18 cellular contexts compared by ENCODE assay signal in genomic region chr5:33408816-33409215, GRCh38. TPM values are rescaled to one million over a fixed set of nuclear protein-coding genes. Genes with fewer than 3 reads are reported as not detected.
A peak's percentile ranks its signal among the peaks of the same experiment; 100 is the strongest.
DNase-seq lines count a peak whose midpoint lies in the region; ATAC-seq and TF ChIP-seq lines count a peak whose summit lies in the region.
"Had no signal": no experiment of that assay in that cellular context is flagged by ENCODE, and none has a peak within 500 bp of the region (broad histone marks: within the 10 kb centered on the region; RNA-seq: fewer than 3 reads in every experiment).

No MANE protein-coding gene starts in this region.

- no peak overlapping the region for H3K4ac ChIP-seq in H9 (ENCODE audit: low read depth, low read length)

- H4K91ac ChIP-seq in H9 (ENCODE audit: insufficient read length, low read depth, low read length) = no peak overlapping the region

- H2BK120ac ChIP-seq in H9 (ENCODE audit: low read depth, low read length, poor library complexity, severe bottlenecking) = no peak overlapping the region

- no peak overlapping the region for H3K56ac ChIP-seq in H9 (ENCODE audit: insufficient read length, low read depth, low read length)

- no peaks in the 10 kb centered on the region for H4K20me1 ChIP-seq in H9 (ENCODE audit: control insufficient read depth, insufficient read depth, insufficient read length)

- H3K4me3 Mint-ChIP-seq in H9 = no peak overlapping the region
- H3K4me3 Mint-ChIP-seq: HFFc6 had no signal

- intact Hi-C loops in uterus (cut with DNase I; ENCODE audit: low total_unique reads) = no loop called here

- TF ChIP-seq CTCF in uterus (IDR thresholded peaks at IDR 0.05) (no peak), H9 (conservative IDR thresholded peaks at IDR 0.05) (no peak)

- in situ Hi-C loops in HAP-1 (cut with MboI; ENCODE audit: low sequenced_read_pairs) = no loop called here

- DNase-seq in GM04504 (ENCODE audit: low read depth) (peak; percentile 9), fibroblast of gingiva (ENCODE audit: low read depth) (peak; percentile 66), uterus (no peak), HAP-1 (ENCODE audit: low spot score in 2 of 2) (no peak), H9 (no peak), NCI-H748 treated with DMSO at 0.1 percent for 48 hours (lab: John Stamatoyannopoulos, UW) (no peak)
- DNase-seq: C1 segment of cervical spinal cord, COR-L47, DMS153, GOT3, KG1, NCI-H1105, NCI-H1694 treated with DMSO at 0.1 percent for 48 hours, NCI-H446, PC-3 had no signal

- no peak overlapping the region for H2BK15ac ChIP-seq in H9 (ENCODE audit: low read depth, low read length)

- H2BK5ac ChIP-seq in H9 (ENCODE audit: insufficient read length, low read length) = no peak overlapping the region

- H4K5ac ChIP-seq in H9 (ENCODE audit: insufficient read length, low read depth, low read length) = no peak overlapping the region

- peaks cover 6 to 10% of the 10 kb centered on the region in 2 experiments for H3K4me1 Mint-ChIP-seq in H9

- no peaks in the 10 kb centered on the region for H3K36me3 Mint-ChIP-seq in H9 (ENCODE audit: insufficient read depth in 1 of 3, low read depth in 3 of 3)

- WGBS in H9 (ENCODE audit: extremely low coverage, insufficient read length, low lambda C conversion rate) = no CpG with 5 or more reads among the region's 2 CpGs

- H2BK20ac ChIP-seq in H9 (ENCODE audit: low read depth, low read length, poor library complexity, severe bottlenecking) = no peak overlapping the region

- H4K8ac ChIP-seq in H9 (replicated peaks; ENCODE audit: insufficient read length, low read depth, low read length) = no peak overlapping the region

- no peak overlapping the region for H3T11ph ChIP-seq in H9 (ENCODE audit: low read length)

- no peaks in the 10 kb centered on the region for H3K36me3 ChIP-seq in muscle layer of colon (ENCODE audit: insufficient read depth, low read length)
- H3K36me3 ChIP-seq in uterus = no peaks in the 10 kb centered on the region
- H3K36me3 ChIP-seq in HAP-1 (replicated peaks) = no peaks in the 10 kb centered on the region

- H3K27ac Mint-ChIP-seq in H9 = no peak overlapping the region
- H3K27ac Mint-ChIP-seq: HFFc6 had no signal

- TF ChIP-seq POLR2A in uterus (IDR thresholded peaks at IDR 0.05) = no peak

- ATAC-seq in HG03108 (IDR thresholded peaks at IDR 0.05; ENCODE audit: unreplicated experiment) = no peak
- ATAC-seq: PC-3 had no signal

- H3K79me1 ChIP-seq in H9 (ENCODE audit: insufficient read depth, low read depth, low read length, poor library complexity, severe bottlenecking) = no peaks in the 10 kb centered on the region

- no peaks in the 10 kb centered on the region for H3K23me2 ChIP-seq in H9 (ENCODE audit: insufficient read length, low read depth, low read length, poor library complexity, severe bottlenecking)

- no peak overlapping the region for H2BK12ac ChIP-seq in H9 (ENCODE audit: insufficient read length, low read depth, low read length)

- no peak overlapping the region for H2AK5ac ChIP-seq in H9 (ENCODE audit: insufficient read length, low read length)

- peaks cover 33% of the 10 kb centered on the region for H3K4me1 ChIP-seq in muscle layer of colon (ENCODE audit: insufficient read depth, low read length)
- peaks cover 0 to 6% of the 10 kb centered on the region in 2 donors for H3K4me1 ChIP-seq in uterus
- H3K4me1 ChIP-seq in HAP-1 = no peaks in the 10 kb centered on the region
- no peaks in the 10 kb centered on the region for H3K4me1 ChIP-seq in H9 (ENCODE audit: insufficient read depth, low read length)

- no peak overlapping the region for H3K23ac ChIP-seq in H9 (ENCODE audit: insufficient read length, low read depth, low read length)

- H3K9ac ChIP-seq in muscle layer of colon (ENCODE audit: low read length) (no peak overlapping the region), H9 (ENCODE audit: extremely low read depth, insufficient read length, low read length) (no peak overlapping the region)

- H3K9me3 ChIP-seq in muscle layer of colon (ENCODE audit: low read length) (no peaks in the 10 kb centered on the region), uterus (no peaks in the 10 kb centered on the region), HAP-1 (no peaks in the 10 kb centered on the region), H9 (ENCODE audit: control insufficient read depth, low read depth, low read length) (no peaks in the 10 kb centered on the region)

- H3K27ac ChIP-seq in muscle layer of colon (ENCODE audit: low read depth, low read length) (peak overlapping the region; percentile 78), uterus (peak overlapping the region; percentile 50 to 52), H9 (ENCODE audit: insufficient read length, low read depth, low read length) (no peak overlapping the region)

- no peak overlapping the region for H3K14ac ChIP-seq in H9 (ENCODE audit: insufficient read depth, low read length)

- H3K27me3 ChIP-seq in muscle layer of colon (ENCODE audit: control insufficient read depth in 1 of 2, insufficient read depth in 2 of 2, low read length in 2 of 2) = no peaks in the 10 kb centered on the region
- H3K27me3 ChIP-seq in uterus = no peaks in the 10 kb centered on the region
- no peaks in the 10 kb centered on the region for H3K27me3 ChIP-seq in HAP-1 (ENCODE audit: low read depth)
- no peaks in the 10 kb centered on the region for H3K27me3 ChIP-seq in H9 (ENCODE audit: insufficient read depth, low read length)

- H3K9me3 Mint-ChIP-seq in H9 = peaks cover 0 to 2% of the 10 kb centered on the region in 2 experiments; a peak in 2 of 5 replicates

- no peak overlapping the region for H2AFZ ChIP-seq in H9 (ENCODE audit: low read length)

- no peak overlapping the region for H3K18ac ChIP-seq in H9 (ENCODE audit: insufficient read length, low read depth, low read length)

- no peaks in the 10 kb centered on the region; the same call in 1 of the 2 replicates for H3K27me3 Mint-ChIP-seq in H9 (ENCODE audit: low read depth)

- H3K79me2 ChIP-seq in H9 (ENCODE audit: insufficient read depth, low read length) = no peaks in the 10 kb centered on the region

- H3K4me3 ChIP-seq in muscle layer of colon (ENCODE audit: low read depth in 1 of 2, low read length in 2 of 2) = no peak overlapping the region
- H3K4me3 ChIP-seq in uterus = no peak overlapping the region
- H3K4me3 ChIP-seq in HAP-1 = no peak overlapping the region

- no peak overlapping the region for H3K4me2 ChIP-seq in H9 (ENCODE audit: insufficient read depth, insufficient read length, low read length)

RNA-seq across cellular contexts. Expression of gene TARS1, which starts 31.9 kb away (rescaled TPM):
- 100 to 1,000 TPM in 2 of 4 donors, 10 to 100 TPM in 2; 45.0 to 218 (median 93.4) TPM for total RNA-seq in uterus
- total RNA-seq in H9 (2021) = 388 and 417 TPM in 2 replicates

Comparison
In these comparisons a context has a peak if more than half of its experiments do, and no peak if none do; other contexts are left out.
1. DNase-seq: peak in GM04504 (single experiment) and fibroblast of gingiva (single experiment); none in uterus (0 of 2), HAP-1 (0 of 2), H9 (single experiment) and NCI-H748 treated with DMSO at 0.1 percent for 48 hours (single experiment).